In the genomic region with DNA sequence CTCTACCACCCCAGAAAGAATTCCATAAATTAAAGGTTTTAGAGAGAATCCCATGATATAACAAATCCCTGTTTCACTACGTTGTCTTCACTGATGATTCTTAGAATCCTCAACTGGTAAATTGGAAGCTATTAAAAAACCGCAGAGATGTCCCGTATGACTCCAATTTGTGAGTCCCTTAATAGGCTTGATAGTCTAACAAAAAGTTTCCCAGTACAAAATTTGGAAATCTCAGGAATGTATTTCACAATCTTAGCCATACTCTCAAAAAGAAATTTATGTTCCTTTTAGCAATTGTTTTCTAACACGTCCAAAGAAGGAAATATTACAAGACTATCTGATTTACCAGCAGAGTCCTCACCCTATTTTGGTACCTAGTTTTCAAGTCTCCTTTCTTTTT, we compare ENCODE assay signal across 11 cellular contexts. TPM values are rescaled to one million over a fixed set of nuclear protein-coding genes. Genes with fewer than 3 reads are reported as not detected.
DNase-seq lines count a peak whose midpoint lies in the region; ATAC-seq and TF ChIP-seq lines count a peak whose summit lies in the region.
"Had no signal": no experiment of that assay in that cellular context is flagged by ENCODE, and none has a peak within 500 bp of the region (broad histone marks: within the 10 kb centered on the region; RNA-seq: fewer than 3 reads in every experiment).

No MANE protein-coding gene starts in this region.

- peak overlapping the region; percentile 99 for H3K27ac Mint-ChIP-seq in activated naive CD4-positive, alpha-beta T cell treated with anti-CD3 and anti-CD28 coated beads, Interleukin-2, amount 50 U/mL, for 24 hours
- peak overlapping the region; percentile 17 for H3K27ac Mint-ChIP-seq in activated T-helper 2 cell treated with anti-CD3 and anti-CD28 coated beads, Interferon-gamma antibody, Interleukin-2, Interleukin-4, amounts not matched to agents 10 μg/mL and 5 μg/mL and 100 μg/mL, durations not matched to agents 14 hours and 24 hours and 36 hours
- peak overlapping the region; percentile 99 for H3K27ac Mint-ChIP-seq in type B pancreatic cell

- no peaks in the 10 kb centered on the region for H3K36me3 ChIP-seq in left lung

- intact Hi-C loops in activated T-helper 2 cell treated with anti-CD3 and anti-CD28 coated beads, Interferon-gamma antibody, Interleukin-2, Interleukin-4, amounts not matched to agents 10 μg/mL and 5 μg/mL and 100 μg/mL, durations not matched to agents 14 hours and 24 hours and 36 hours (cut with micrococcal nuclease) = loop anchor here (2.0 to 10.0 kb wide), 4 partner anchors 18 to 802 kb away; partner anchors contain the start of genes CAPZA2 and ST7
- intact Hi-C loops in left lung (cut with DNase I) = no loop called here

- no peak for TF ChIP-seq CTCF in left lung (IDR thresholded peaks at IDR 0.05)
- no peak for TF ChIP-seq CTCF in type B pancreatic cell (conservative IDR thresholded peaks at IDR 0.05)

- peaks cover 31 to 69% of the 10 kb centered on the region in 2 donors for H3K4me1 ChIP-seq in left lung

- H3K9me3 ChIP-seq in left lung = no peaks in the 10 kb centered on the region

- H3K9me3 Mint-ChIP-seq in activated naive CD4-positive, alpha-beta T cell treated with anti-CD3 and anti-CD28 coated beads, Interleukin-2, amount 50 U/mL, for 24 hours = no peaks in the 10 kb centered on the region
- no peaks in the 10 kb centered on the region for H3K9me3 Mint-ChIP-seq in activated T-helper 2 cell treated with anti-CD3 and anti-CD28 coated beads, Interferon-gamma antibody, Interleukin-2, Interleukin-4, amounts not matched to agents 10 μg/mL and 5 μg/mL and 100 μg/mL, durations not matched to agents 14 hours and 24 hours and 36 hours
- no peaks in the 10 kb centered on the region for H3K9me3 Mint-ChIP-seq in type B pancreatic cell

- DNase-seq in activated naive CD4-positive, alpha-beta T cell treated with Interleukin-2 at 50 U/mL for 16 hours = no peak
- DNase-seq in activated T-helper 2 cell treated with anti-CD3 and anti-CD28 coated beads, Interferon-gamma antibody, Interleukin-2, Interleukin-4, amounts not matched to agents 10 μg/mL and 5 μg/mL and 100 μg/mL, durations not matched to agents 14 hours and 24 hours and 36 hours (ENCODE audit: low spot score) = no peak
- DNase-seq in left lung (no peak), type B pancreatic cell (ENCODE audit: extremely low spot score, unreplicated experiment) (no peak), KBM-7 (no peak), activated gamma-delta T cell (lab: John Stamatoyannopoulos, UW) (no peak)
- DNase-seq: H7; NCI-H1417 treated with DMSO at 0.1 percent for 48 hours; stimulated activated CD4-positive, alpha-beta T cell treated with anti-CD3 and anti-CD28 coated beads, Interleukin-2, amount 100 ng/mL, for 48 hours had no signal

- H3K36me3 Mint-ChIP-seq in activated naive CD4-positive, alpha-beta T cell treated with anti-CD3 and anti-CD28 coated beads, Interleukin-2, amount 50 U/mL, for 24 hours = peaks cover 10% of the 10 kb centered on the region
- H3K36me3 Mint-ChIP-seq in activated T-helper 2 cell treated with anti-CD3 and anti-CD28 coated beads, Interferon-gamma antibody, Interleukin-2, Interleukin-4, amounts not matched to agents 10 μg/mL and 5 μg/mL and 100 μg/mL, durations not matched to agents 14 hours and 24 hours and 36 hours (ENCODE audit: low read depth) = peaks cover 28% of the 10 kb centered on the region
- peaks cover 8% of the 10 kb centered on the region for H3K36me3 Mint-ChIP-seq in type B pancreatic cell

- peak overlapping the region; percentile 94 to 99 for H3K27ac ChIP-seq in left lung

- no peaks in the 10 kb centered on the region for H3K27me3 Mint-ChIP-seq in activated naive CD4-positive, alpha-beta T cell treated with anti-CD3 and anti-CD28 coated beads, Interleukin-2, amount 50 U/mL, for 24 hours
- no peaks in the 10 kb centered on the region for H3K27me3 Mint-ChIP-seq in activated T-helper 2 cell treated with anti-CD3 and anti-CD28 coated beads, Interferon-gamma antibody, Interleukin-2, Interleukin-4, amounts not matched to agents 10 μg/mL and 5 μg/mL and 100 μg/mL, durations not matched to agents 14 hours and 24 hours and 36 hours (ENCODE audit: low read depth)
- peaks cover 8% of the 10 kb centered on the region for H3K27me3 Mint-ChIP-seq in type B pancreatic cell

- in situ Hi-C loops in KBM-7 (cut with MboI; ENCODE audit: low pct_unique_long_range_greater_than_20kb, low sequenced_read_pairs) = no loop called here

- peak overlapping the region; percentile 99 for H3K4me3 Mint-ChIP-seq in activated naive CD4-positive, alpha-beta T cell treated with anti-CD3 and anti-CD28 coated beads, Interleukin-2, amount 50 U/mL, for 24 hours
- peak overlapping the region; percentile 96 for H3K4me3 Mint-ChIP-seq in activated T-helper 2 cell treated with anti-CD3 and anti-CD28 coated beads, Interferon-gamma antibody, Interleukin-2, Interleukin-4, amounts not matched to agents 10 μg/mL and 5 μg/mL and 100 μg/mL, durations not matched to agents 14 hours and 24 hours and 36 hours (ENCODE audit: low read depth)
- peak overlapping the region; percentile 99 for H3K4me3 Mint-ChIP-seq in type B pancreatic cell

- ATAC-seq in left lung (no peak), GM21447 (IDR thresholded peaks at IDR 0.05; ENCODE audit: unreplicated experiment) (no peak)

- H3K4me3 ChIP-seq in left lung = peak overlapping the region; percentile 51 to 75

- peaks cover 68% of the 10 kb centered on the region for H3K4me1 Mint-ChIP-seq in activated naive CD4-positive, alpha-beta T cell treated with anti-CD3 and anti-CD28 coated beads, Interleukin-2, amount 50 U/mL, for 24 hours
- peaks cover 58% of the 10 kb centered on the region for H3K4me1 Mint-ChIP-seq in activated T-helper 2 cell treated with anti-CD3 and anti-CD28 coated beads, Interferon-gamma antibody, Interleukin-2, Interleukin-4, amounts not matched to agents 10 μg/mL and 5 μg/mL and 100 μg/mL, durations not matched to agents 14 hours and 24 hours and 36 hours (ENCODE audit: low read depth)
- peaks cover 37% of the 10 kb centered on the region for H3K4me1 Mint-ChIP-seq in type B pancreatic cell (ENCODE audit: unreplicated experiment)

- no peaks in the 10 kb centered on the region for H3K27me3 ChIP-seq in left lung

RNA-seq across cellular contexts. Expression of gene TES, which starts 2.5 kb away (rescaled TPM):
- total RNA-seq in activated T-helper 2 cell treated with anti-CD3 and anti-CD28 coated beads, Interferon-gamma antibody, Interleukin-2, Interleukin-4, amounts not matched to agents 10 μg/mL and 5 μg/mL and 100 μg/mL, durations not matched to agents 14 hours and 24 hours and 36 hours = 44.3 and 46.3 TPM in 2 replicates
- 100 to 1,000 TPM in 1 of 2 donors, 10 to 100 TPM in 1; 86.9 to 113 TPM for total RNA-seq in left lung
- 91.1 and 135 TPM in 2 replicates for total RNA-seq in type B pancreatic cell (ENCODE audit: low replicate concordance)

Comparison
In these comparisons a context has a peak if more than half of its experiments do, and no peak if none do; other contexts are left out.
1. H3K27ac Mint-ChIP-seq: peak in every context shown above with its lines; median percentile 99 in activated naive CD4-positive, alpha-beta T cell treated with anti-CD3 and anti-CD28 coated beads, Interleukin-2, amount 50 U/mL, for 24 hours; 99 in type B pancreatic cell; 17 in activated T-helper 2 cell treated with anti-CD3 and anti-CD28 coated beads, Interferon-gamma antibody, Interleukin-2, Interleukin-4, amounts not matched to agents 10 μg/mL and 5 μg/mL and 100 μg/mL, durations not matched to agents 14 hours and 24 hours and 36 hours.